Comparison of ENCODE assay signal across 8 cellular contexts in the genomic region with DNA sequence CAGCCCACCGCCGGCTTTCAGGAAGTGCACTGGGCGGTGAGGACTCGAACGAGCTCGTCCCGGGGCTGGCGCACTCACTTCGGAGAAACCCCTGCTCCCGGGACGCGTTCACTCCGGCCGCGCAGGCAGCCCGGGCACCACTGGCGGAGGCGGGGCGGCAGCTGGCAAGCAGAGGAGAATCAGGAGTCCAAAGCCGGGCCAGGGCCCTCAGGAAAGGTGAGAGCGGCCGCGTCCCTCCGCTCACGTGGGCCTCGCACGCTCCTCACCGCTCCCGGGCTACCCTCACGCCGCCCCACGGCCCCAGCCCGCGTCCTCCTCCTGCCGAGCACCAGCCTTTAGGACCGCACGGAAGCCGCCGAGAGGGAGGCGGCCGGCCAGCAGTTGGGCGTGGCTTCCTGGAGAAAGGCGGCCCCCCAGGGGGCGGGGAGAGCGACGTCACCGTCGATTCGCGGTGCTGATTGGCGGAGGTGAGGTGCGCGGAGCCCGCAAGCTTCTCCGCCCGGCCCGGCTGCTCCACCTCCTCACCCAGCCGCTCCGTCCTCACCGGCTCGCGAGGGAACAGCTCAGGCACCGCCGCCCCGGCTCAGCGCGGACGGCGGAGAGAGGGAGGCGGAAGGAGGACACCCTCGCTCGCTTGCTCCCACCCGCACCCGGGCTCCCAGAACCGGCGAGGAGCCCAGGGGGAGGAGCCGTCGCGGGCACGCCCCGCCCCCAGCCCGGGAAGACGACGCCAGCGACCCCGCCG. TPM values are rescaled to one million over a fixed set of nuclear protein-coding genes. Genes with fewer than 3 reads are reported as not detected.
DNase-seq lines count a peak whose midpoint lies in the region; ATAC-seq and TF ChIP-seq lines count a peak whose summit lies in the region.

Gene ZCCHC2, plus strand, starts transcription at position 516 of the 745 bp plus-strand sequence. CDS start 400 bp downstream, outside the sequence.

- peak within 1 kb of the TSS; percentile 73 for H3K4me2 ChIP-seq in parathyroid adenoma (ENCODE audit: low read length)

- no peaks in the 10 kb centered on the region for H3K9me3 ChIP-seq in parathyroid adenoma (ENCODE audit: control insufficient read depth, low read length)
- H3K9me3 ChIP-seq in tibial nerve: no peaks in the 10 kb centered on the region

- H3K27me3 Mint-ChIP-seq in activated naive CD8-positive, alpha-beta T cell treated with anti-CD3 and anti-CD28 coated beads, Interleukin-2, amount 50 U/mL, for 24 hours: no peaks in the 10 kb centered on the region

- H3K27ac Mint-ChIP-seq in activated naive CD8-positive, alpha-beta T cell treated with anti-CD3 and anti-CD28 coated beads, Interleukin-2, amount 50 U/mL, for 24 hours: peak within 1 kb of the TSS; percentile 84

- peaks cover 10% of the 10 kb centered on the region for H3K4me1 ChIP-seq in parathyroid adenoma
- H3K4me1 ChIP-seq in tibial nerve: peaks cover 0 to 24% (median 14%) of the 10 kb centered on the region in 4 donors

- peak within 1 kb of the TSS; percentile 64 for H3K9ac ChIP-seq in parathyroid adenoma

- no peak for TF ChIP-seq CTCF in GM12865 (IDR thresholded peaks at IDR 0.05; ENCODE audit: insufficient read depth, low read depth, low read length, missing control alignments)
- no peak for TF ChIP-seq CTCF in parathyroid adenoma (IDR thresholded peaks at IDR 0.05)
- peak in 2 of 5 experiments; percentile 41 to 47 for TF ChIP-seq CTCF in tibial nerve (IDR thresholded peaks at IDR 0.05)

- peak within 1 kb of the TSS; percentile 92 for H2AFZ ChIP-seq in parathyroid adenoma

- 0 to 1% methylated on average over 13 to 47 of the region's 87 CpGs for WGBS in tibial nerve, 2 donors

- H3K4me1 Mint-ChIP-seq in activated naive CD8-positive, alpha-beta T cell treated with anti-CD3 and anti-CD28 coated beads, Interleukin-2, amount 50 U/mL, for 24 hours: peaks cover 34% of the 10 kb centered on the region

- no peaks in the 10 kb centered on the region for H3K36me3 ChIP-seq in parathyroid adenoma (ENCODE audit: control insufficient read depth, insufficient read depth, low read length)
- no peaks in the 10 kb centered on the region for H3K36me3 ChIP-seq in tibial nerve

- H3K9me3 Mint-ChIP-seq in activated naive CD8-positive, alpha-beta T cell treated with anti-CD3 and anti-CD28 coated beads, Interleukin-2, amount 50 U/mL, for 24 hours: peaks cover 2% of the 10 kb centered on the region

- H3K27me3 ChIP-seq in parathyroid adenoma (ENCODE audit: control insufficient read depth, insufficient read depth, low read length) (no peaks in the 10 kb centered on the region), tibial nerve (no peaks in the 10 kb centered on the region)

- H3K79me2 ChIP-seq in parathyroid adenoma: peaks cover 9% of the 10 kb centered on the region

- intact Hi-C loops in Right ventricle myocardium superior (cut with DNase I): loop anchor here (5.0 to 10.0 kb wide), 2 partner anchors 62 to 95 kb away; no protein-coding TSS in a partner anchor

- peaks cover 15% of the 10 kb centered on the region for H3K36me3 Mint-ChIP-seq in activated naive CD8-positive, alpha-beta T cell treated with anti-CD3 and anti-CD28 coated beads, Interleukin-2, amount 50 U/mL, for 24 hours (ENCODE audit: low read depth)

- peak; percentile 74 to 98 for TF ChIP-seq EP300 in tibial nerve (IDR thresholded peaks at IDR 0.05)

- DNase-seq in GM12865 (ENCODE audit: low read depth): peak; percentile 99
- peak; percentile 98 for DNase-seq in NCI-H1417 treated with DMSO at 0.1 percent for 48 hours (lab: John Stamatoyannopoulos, UW)
- DNase-seq in SW480 (ENCODE audit: low spot score): peak; percentile 93
- peak; percentile 99 for DNase-seq in activated naive CD8-positive, alpha-beta T cell treated with anti-CD3 and anti-CD28 coated beads, Interleukin-2, amount 50 U/mL, for 24 hours
- DNase-seq in Right ventricle myocardium superior: peak; percentile 99
- DNase-seq in tibial nerve (ENCODE audit: low spot score in 2 of 2): peak; percentile 96

- peak; percentile 83 to 94 for TF ChIP-seq POLR2A in tibial nerve (IDR thresholded peaks at IDR 0.05)

- H3K27ac ChIP-seq in parathyroid adenoma (peak within 1 kb of the TSS; percentile 93), tibial nerve (peak within 1 kb of the TSS; percentile 94 to 99 (median 95))

- H3K4me3 ChIP-seq in GM12865 (ENCODE audit: low read depth, low read length) (peak within 1 kb of the TSS; percentile 91), parathyroid adenoma (ENCODE audit: low read depth, low read length) (peak within 1 kb of the TSS; percentile 77), tibial nerve (peak within 1 kb of the TSS; percentile 79 to 93 (median 82))

- H3K4me3 Mint-ChIP-seq in activated naive CD8-positive, alpha-beta T cell treated with anti-CD3 and anti-CD28 coated beads, Interleukin-2, amount 50 U/mL, for 24 hours: peak within 1 kb of the TSS; percentile 91

- ATAC-seq in HG02763 (IDR thresholded peaks at IDR 0.05; ENCODE audit: unreplicated experiment) (peak; percentile 66), Right ventricle myocardium superior (ENCODE audit: poor library complexity) (peak; percentile 87)
- peak; percentile 85 for ATAC-seq in activated naive CD8-positive, alpha-beta T cell treated with anti-CD3 and anti-CD28 coated beads, Interleukin-2, amount 50 U/mL, for 24 hours

RNA-seq across cellular contexts. Expression of gene ZCCHC2, which starts in this region (rescaled TPM):
- total RNA-seq in Right ventricle myocardium superior (16.1 TPM), tibial nerve (10 to 100 TPM; 32.4 to 49.4 (median 38.4) TPM)

Comparison
In these comparisons a context has a peak if more than half of its experiments do, and no peak if none do; other contexts are left out.
1. Peak in every context shown above with its lines: DNase-seq, ATAC-seq, H3K4me3 ChIP-seq and H3K27ac ChIP-seq.